Comparison of ENCODE assay signal across 10 cellular contexts in the genomic region with DNA sequence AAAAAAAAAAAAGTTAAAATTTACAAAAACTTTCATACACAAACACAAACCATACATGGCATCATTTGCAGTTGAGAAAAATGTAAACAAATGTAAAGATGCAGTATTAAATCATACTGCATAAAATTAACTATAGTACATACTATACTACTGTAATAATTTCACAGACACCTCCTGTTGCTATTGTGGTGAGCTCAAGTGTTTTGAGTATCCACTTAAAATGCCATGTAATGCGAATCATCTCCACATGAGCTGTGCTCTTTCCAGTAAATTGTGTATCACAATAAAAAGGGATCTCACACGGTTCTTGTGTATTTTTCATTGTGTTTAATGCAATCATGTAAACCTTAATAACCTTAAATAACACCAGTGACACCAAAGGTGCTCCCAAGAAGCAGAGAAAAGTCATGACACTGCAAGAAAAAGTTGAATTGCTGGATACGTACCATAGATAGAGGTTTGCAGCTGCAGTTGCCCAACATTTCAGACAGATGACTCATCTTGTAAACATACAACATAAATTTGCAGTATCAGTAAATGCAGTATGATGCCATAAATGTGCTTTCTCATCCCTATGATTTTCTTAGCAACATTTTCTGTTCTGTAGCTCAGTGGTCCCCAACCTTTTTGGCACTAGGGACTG.
DNase-seq lines count a peak whose midpoint lies in the region; ATAC-seq and TF ChIP-seq lines count a peak whose summit lies in the region.
"Had no signal": no experiment of that assay in that cellular context is flagged by ENCODE, and none has a peak within 500 bp of the region (broad histone marks: within the 10 kb centered on the region; RNA-seq: fewer than 3 reads in every experiment).

No MANE protein-coding gene starts in this region.

- ATAC-seq in HG02884 (IDR thresholded peaks at IDR 0.05; ENCODE audit: unreplicated experiment): no peak
- ATAC-seq in activated T-cell treated with anti-CD3 and anti-CD28 coated beads, Interleukin-2, amount 50 U/mL, for 4 hours: no peak

- H3K27me3 ChIP-seq in mesenchymal stem cell (ENCODE audit: control insufficient read depth in 1 of 2, insufficient read depth in 1 of 2, low read length in 2 of 2): no peaks in the 10 kb centered on the region

- H3K9me3 ChIP-seq in mesenchymal stem cell (ENCODE audit: control insufficient read depth, low read length): peaks cover 16% of the 10 kb centered on the region

- no peaks in the 10 kb centered on the region for H3K9me3 Mint-ChIP-seq in activated T-cell treated with anti-CD3 and anti-CD28 coated beads, Interleukin-2, amount 50 U/mL, for 4 hours
- H3K9me3 Mint-ChIP-seq: stimulated activated naive CD8-positive, alpha-beta T cell treated with anti-CD3 and anti-CD28 coated beads, Interleukin-15, Interleukin-2, amounts not matched to agents 100 ng/mL and 50 ng/mL, for 24 hours had no signal

- no peaks in the 10 kb centered on the region for H3K36me3 ChIP-seq in mesenchymal stem cell (ENCODE audit: control insufficient read depth in 1 of 2, insufficient read depth in 2 of 2, low read depth in 1 of 2, low read length in 2 of 2)

- TF ChIP-seq POLR2A in NB4 (IDR thresholded peaks at IDR 0.05; ENCODE audit: extremely low read depth, insufficient read length): no peak

- no peaks in the 10 kb centered on the region for H3K4me1 ChIP-seq in mesenchymal stem cell (ENCODE audit: control insufficient read depth, insufficient read depth, low read depth, low read length)

- no peak overlapping the region for H3K4ac ChIP-seq in mesenchymal stem cell (ENCODE audit: low read depth in 1 of 2, low read length in 2 of 2)

- H3K4me2 ChIP-seq in mesenchymal stem cell (ENCODE audit: low read length, poor library complexity, severe bottlenecking): no peak overlapping the region

- no peak for TF ChIP-seq CTCF in NB4 (IDR thresholded peaks at IDR 0.05; ENCODE audit: low read depth, low read length)

- no peaks in the 10 kb centered on the region for H3K36me3 Mint-ChIP-seq in activated T-cell treated with anti-CD3 and anti-CD28 coated beads, Interleukin-2, amount 50 U/mL, for 4 hours (ENCODE audit: insufficient read depth)
- H3K36me3 Mint-ChIP-seq: memory B cell had no signal

- H2BK15ac ChIP-seq in mesenchymal stem cell (ENCODE audit: low read depth, poor library complexity, severe bottlenecking): no peak overlapping the region

- H2BK12ac ChIP-seq in mesenchymal stem cell (ENCODE audit: low read length in 2 of 2): no peak overlapping the region

- H2BK5ac ChIP-seq in mesenchymal stem cell (ENCODE audit: low read depth, low read length, poor library complexity, severe bottlenecking): no peak overlapping the region

- no peaks in the 10 kb centered on the region for H3K79me1 ChIP-seq in mesenchymal stem cell (replicated peaks; ENCODE audit: low read length, poor library complexity, severe bottlenecking)

- no peak overlapping the region for H3K27ac ChIP-seq in mesenchymal stem cell (ENCODE audit: low read length, poor library complexity, severe bottlenecking)

- H3K4me3 Mint-ChIP-seq in activated T-cell treated with anti-CD3 and anti-CD28 coated beads, Interleukin-2, amount 50 U/mL, for 4 hours: no peak overlapping the region
- H3K4me3 Mint-ChIP-seq: memory B cell; stimulated activated naive CD8-positive, alpha-beta T cell treated with anti-CD3 and anti-CD28 coated beads, Interleukin-15, Interleukin-2, amounts not matched to agents 100 ng/mL and 50 ng/mL, for 24 hours had no signal

- DNase-seq in DMS79 (lab: John Stamatoyannopoulos, UW) (peak; percentile 12), NB4 (ENCODE audit: low read depth) (peak; percentile 55), astrocyte of the hippocampus (ENCODE audit: low read depth, low spot score) (peak; percentile 40), mesenchymal stem cell (peak; percentile 92), NCI-H82 (lab: John Stamatoyannopoulos, UW) (no peak)
- no peak for DNase-seq in activated T-cell treated with anti-CD3 and anti-CD28 coated beads, Interleukin-2, amount 50 U/mL, for 4 hours
- DNase-seq in activated CD4-positive, alpha-beta T cell treated with anti-CD3 and anti-CD28 coated beads for 4 hours: no peak

- no peak overlapping the region for H2AK5ac ChIP-seq in mesenchymal stem cell (ENCODE audit: low read length, severe bottlenecking)

- no peak overlapping the region for H3K23ac ChIP-seq in mesenchymal stem cell (ENCODE audit: low read length in 2 of 2)

- no peaks in the 10 kb centered on the region for H3K27me3 Mint-ChIP-seq in activated T-cell treated with anti-CD3 and anti-CD28 coated beads, Interleukin-2, amount 50 U/mL, for 4 hours (ENCODE audit: low read depth)
- H3K27me3 Mint-ChIP-seq: memory B cell had no signal

- H4K91ac ChIP-seq in mesenchymal stem cell (ENCODE audit: low read length): no peak overlapping the region

- no peak overlapping the region for H4K8ac ChIP-seq in mesenchymal stem cell (ENCODE audit: low read length)

- no peak overlapping the region for H3K9ac ChIP-seq in mesenchymal stem cell (ENCODE audit: low read length)

- H2BK120ac ChIP-seq in mesenchymal stem cell (ENCODE audit: low read depth, low read length): no peak overlapping the region

- WGBS in mesenchymal stem cell: 0% methylated on average over 2 of the region's 3 CpGs

- H3K18ac ChIP-seq in mesenchymal stem cell (ENCODE audit: low read depth in 1 of 2, low read length in 2 of 2): peak overlapping the region in 1 of 2 experiments; percentile 21

- no peaks in the 10 kb centered on the region for H3K4me1 Mint-ChIP-seq in activated T-cell treated with anti-CD3 and anti-CD28 coated beads, Interleukin-2, amount 50 U/mL, for 4 hours (ENCODE audit: low read depth)
- H3K4me1 Mint-ChIP-seq: memory B cell had no signal

- H2AFZ ChIP-seq in mesenchymal stem cell (ENCODE audit: low read depth, low read length): no peak overlapping the region

- H3K4me3 ChIP-seq in NB4 (ENCODE audit: low read depth, low read length) (no peak overlapping the region), mesenchymal stem cell (ENCODE audit: insufficient read depth in 1 of 2, low read depth in 1 of 2, low read length in 2 of 2) (no peak overlapping the region)

- no peak overlapping the region for H3K14ac ChIP-seq in mesenchymal stem cell (ENCODE audit: low read length in 2 of 2)

Comparison
In these comparisons a context has a peak if more than half of its experiments do, and no peak if none do; other contexts are left out.
1. DNase-seq: peak in DMS79 (single experiment), NB4 (single experiment), astrocyte of the hippocampus (single experiment) and mesenchymal stem cell (single experiment); none in activated T-cell treated with anti-CD3 and anti-CD28 coated beads, Interleukin-2, amount 50 U/mL, for 4 hours (single experiment), activated CD4-positive, alpha-beta T cell treated with anti-CD3 and anti-CD28 coated beads for 4 hours (0 of 2) and NCI-H82 (single experiment).